ENCODE assay signal across 22 cellular contexts in the genomic region with DNA sequence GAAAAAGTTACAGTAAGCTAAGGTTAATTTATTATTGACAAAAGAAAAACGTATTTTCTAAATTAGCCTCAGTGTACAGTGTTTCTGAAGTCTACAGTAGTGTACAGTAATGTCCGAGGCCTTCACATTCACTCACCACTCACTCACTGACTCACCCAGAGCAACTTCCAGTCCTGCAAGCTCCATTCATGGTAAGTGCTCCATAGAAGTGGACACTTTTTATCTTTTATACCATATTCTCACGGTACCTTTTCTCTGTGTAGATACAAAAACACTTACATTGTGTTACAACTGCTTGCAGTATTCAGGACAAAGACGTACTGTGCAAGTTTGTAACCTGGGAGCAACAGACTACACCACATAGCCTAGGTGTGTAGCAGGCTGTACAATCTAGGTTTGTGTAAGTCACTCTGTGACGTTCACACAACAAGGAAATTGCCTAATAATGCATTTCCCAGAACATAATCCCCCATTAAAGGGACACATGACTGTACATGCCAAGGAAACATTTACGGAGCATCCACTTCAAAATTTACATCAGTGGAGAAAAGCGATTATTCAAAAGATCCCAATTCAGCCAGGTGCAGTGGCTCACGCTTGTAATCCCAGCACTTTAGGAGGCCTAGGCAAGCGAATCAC.
DNase-seq lines count a peak whose midpoint lies in the region; ATAC-seq and TF ChIP-seq lines count a peak whose summit lies in the region.
"Had no signal": no experiment of that assay in that cellular context is flagged by ENCODE, and none has a peak within 500 bp of the region (broad histone marks: within the 10 kb centered on the region; RNA-seq: fewer than 3 reads in every experiment).

No MANE protein-coding gene starts in this region.

- no peak overlapping the region for H3K4me3 ChIP-seq in PC-3 (ENCODE audit: low read length)
- H3K4me3 ChIP-seq in choroid plexus epithelial cell (ENCODE audit: low read depth, low read length), result no peak overlapping the region
- H3K4me3 ChIP-seq: colonic mucosa, GM12878, right lobe of liver, SK-N-MC, vagina had no signal

- H2AFZ ChIP-seq in PC-3 (ENCODE audit: low read length), result peak overlapping the region; percentile 48

- intact Hi-C loops in PC-3 (cut with micrococcal nuclease), result no loop called here

- no peaks in the 10 kb centered on the region for H3K27me3 ChIP-seq in PC-3 (ENCODE audit: low read length)
- H3K27me3 ChIP-seq: colonic mucosa, right lobe of liver, vagina had no signal

- no TSS peak for BruUV-seq in PC-3 (replicated peaks; lab: Mats Ljungman, UMichigan)

- H3K9ac ChIP-seq in PC-3 (ENCODE audit: low read length), result no peak overlapping the region
- H3K9ac ChIP-seq: KMS-11 had no signal

- H4K20me1 ChIP-seq in PC-3 (ENCODE audit: low read length), result no peaks in the 10 kb centered on the region

- H3K4me2 ChIP-seq in PC-3 (ENCODE audit: low read length), result peak overlapping the region; percentile 20
- H3K4me2 ChIP-seq: KMS-11 had no signal

- ATAC-seq in PC-3 (peak; percentile 34; the same call in 1 of the 2 replicates), GM21576 (IDR thresholded peaks at IDR 0.05; ENCODE audit: unreplicated experiment) (no peak)
- ATAC-seq: activated CD8-positive, alpha-beta T cell treated with anti-CD3 and anti-CD28 coated beads for 36 hours; activated T-cell treated with anti-CD3 and anti-CD28 coated beads, Interleukin-2, amount 50 U/mL, for 4 hours; GM12878; naive thymus-derived CD4-positive, alpha-beta T cell; right lobe of liver; stimulated activated memory B cell treated with anti-CD40 and anti-IgM and Interleukin-4, amounts not matched to agents 10 μg/mL and 1 μg/mL and 100 μg/mL, for 72 hours had no signal

- no peaks in the 10 kb centered on the region for H3K9me3 ChIP-seq in PC-3 (ENCODE audit: low read length)
- H3K9me3 ChIP-seq: colonic mucosa, right lobe of liver, vagina had no signal

- peak overlapping the region; percentile 47 for H3K27ac ChIP-seq in PC-3 (ENCODE audit: low read length)
- H3K27ac ChIP-seq: colonic mucosa, KMS-11, right lobe of liver, SK-N-MC, vagina had no signal

- CTCF ChIA-PET in PC-3 (lab: Charles Lee), result interaction anchor here (0.8 kb wide), 1 partner anchor 10 kb away, joined by 5 read pairs; no protein-coding TSS in a partner anchor

- no peaks in the 10 kb centered on the region for H3K79me2 ChIP-seq in PC-3 (ENCODE audit: low read length)

- no peaks in the 10 kb centered on the region for H3K36me3 ChIP-seq in PC-3 (ENCODE audit: low read depth, low read length)
- H3K36me3 ChIP-seq: colonic mucosa, right lobe of liver, vagina had no signal

- H3K4me1 ChIP-seq in PC-3 (ENCODE audit: insufficient read depth, low read length), result peaks cover 28% of the 10 kb centered on the region
- H3K4me1 ChIP-seq: colonic mucosa had no signal

- peaks cover 8% of the 10 kb centered on the region for H3F3A ChIP-seq in PC-3 (ENCODE audit: low read length, unreplicated experiment)

- no peak for TF ChIP-seq CTCF in PC-3 (conservative IDR thresholded peaks at IDR 0.05; ENCODE audit: low read depth, low read length)
- no peak for TF ChIP-seq CTCF in choroid plexus epithelial cell (conservative IDR thresholded peaks at IDR 0.05; ENCODE audit: low read depth, low read length)

- POLR2A ChIA-PET in PC-3 (lab: Charles Lee; ENCODE audit: unreplicated experiment), result interaction anchor here (0.6 kb wide), 2 partner anchors 109 to 116 kb away, joined by 3 to 4 read pairs; no protein-coding TSS in a partner anchor

- peak; percentile 53 for DNase-seq in EH (ENCODE audit: low read depth)
- peak; percentile 48 for DNase-seq in PC-3
- peak; percentile 56 for DNase-seq in choroid plexus epithelial cell (ENCODE audit: low read depth)
- peak; percentile 61 for DNase-seq in iris pigment epithelial cell (ENCODE audit: low read depth)
- no peak for DNase-seq in hippocampal formation (lab: John Stamatoyannopoulos, UW)
- DNase-seq in activated CD8-positive, alpha-beta memory T cell treated with anti-CD3 and anti-CD28 coated beads for 24 hours, result no peak
- DNase-seq in DMS79 treated with DMSO at 0.1 percent for 48 hours (lab: John Stamatoyannopoulos, UW), result no peak
- DNase-seq: activated CD8-positive, alpha-beta T cell treated with anti-CD3 and anti-CD28 coated beads for 36 hours; activated naive CD4-positive, alpha-beta T cell treated with anti-CD3 and anti-CD28 coated beads, Interleukin-2, amount 10 ng/mL, durations not matched to agents 7 days and 5 days; activated T-cell treated with anti-CD3 and anti-CD28 coated beads, Interleukin-2, amount 50 U/mL, for 4 hours; aorta; CD4-positive, alpha-beta T cell; colonic mucosa; naive thymus-derived CD4-positive, alpha-beta T cell; NCI-H1930; right lobe of liver had no signal

- H3K9me2 ChIP-seq in PC-3 (replicated peaks; ENCODE audit: low read length), result no peaks in the 10 kb centered on the region

Comparison
In these comparisons a context has a peak if more than half of its experiments do, and no peak if none do; other contexts are left out.
1. DNase-seq: peak in EH (single experiment), PC-3 (single experiment), choroid plexus epithelial cell (single experiment) and iris pigment epithelial cell (single experiment); none in hippocampal formation (0 of 2), activated CD8-positive, alpha-beta memory T cell treated with anti-CD3 and anti-CD28 coated beads for 24 hours (single experiment) and DMS79 treated with DMSO at 0.1 percent for 48 hours (single experiment).